18 cellular contexts compared by ENCODE assay signal in genomic region chr2:237309011-237309410, GRCh38.
DNase-seq lines count a peak whose midpoint lies in the region; ATAC-seq and TF ChIP-seq lines count a peak whose summit lies in the region.
"Had no signal": no experiment of that assay in that cellular context is flagged by ENCODE, and none has a peak within 500 bp of the region (broad histone marks: within the 10 kb centered on the region; RNA-seq: fewer than 3 reads in every experiment).

No MANE protein-coding gene starts in this region.

- no peak for TF ChIP-seq CTCF in esophagus squamous epithelium (IDR thresholded peaks at IDR 0.05)
- no peak for TF ChIP-seq CTCF in suprapubic skin (IDR thresholded peaks at IDR 0.05)
- no peak for TF ChIP-seq CTCF in hepatocyte (IDR thresholded peaks at IDR 0.05; ENCODE audit: poor library complexity)
- TF ChIP-seq CTCF in GM13977 (IDR thresholded peaks at IDR 0.05; ENCODE audit: extremely low read depth, insufficient read depth, missing control alignments) = no peak

- H3K4me3 ChIP-seq in esophagus squamous epithelium (no peak overlapping the region), suprapubic skin (no peak overlapping the region), H7 (ENCODE audit: insufficient read depth, low read depth, low read length) (no peak overlapping the region), hepatocyte (no peak overlapping the region)
- H3K4me3 ChIP-seq: cardiac muscle cell, HAP-1 had no signal

- H4K20me1 ChIP-seq in hepatocyte (ENCODE audit: insufficient read depth, poor library complexity, severe bottlenecking) = no peaks in the 10 kb centered on the region

- DNase-seq in LHCN-M2 (ENCODE audit: low read depth) = peak; percentile 68
- no peak for DNase-seq in esophagus squamous epithelium (lab: John Stamatoyannopoulos, UW)
- peak; percentile 89 for DNase-seq in myocyte (ENCODE audit: low read depth)
- no peak for DNase-seq in suprapubic skin (ENCODE audit: low spot score in 2 of 2)
- DNase-seq in H7 = no peak
- no peak for DNase-seq in hepatocyte (ENCODE audit: low spot score)
- DNase-seq in GM13977 (ENCODE audit: low spot score) = no peak
- DNase-seq: activated CD8-positive, alpha-beta T cell treated with anti-CD3 and anti-CD28 coated beads for 36 hours; activated T-cell treated with anti-CD3 and anti-CD28 coated beads, Interleukin-2, amount 50 U/mL, for 72 hours; effector CD8-positive, alpha-beta T cell; naive thymus-derived CD8-positive, alpha-beta T cell; NCI-H1436; RPMI8226; stimulated activated naive CD8-positive, alpha-beta T cell treated with anti-CD3 and anti-CD28 coated beads, Interleukin-15, Interleukin-2, amounts not matched to agents 100 U/mL and 50 U/mL, for 24 hours had no signal

- TF ChIP-seq POLR2A in esophagus squamous epithelium (IDR thresholded peaks at IDR 0.05) (no peak), suprapubic skin (IDR thresholded peaks at IDR 0.05) (no peak)

- in situ Hi-C loops in GM13977 (cut with MboI; ENCODE audit: low pct_unique_long_range_greater_than_20kb, low sequenced_read_pairs, unreplicated experiment) = no loop called here

- H3K9me3 ChIP-seq in esophagus squamous epithelium = no peaks in the 10 kb centered on the region
- H3K9me3 ChIP-seq in suprapubic skin = no peaks in the 10 kb centered on the region
- no peaks in the 10 kb centered on the region for H3K9me3 ChIP-seq in hepatocyte (ENCODE audit: low read depth)
- H3K9me3 ChIP-seq: HAP-1 had no signal

- no peak overlapping the region for H2AFZ ChIP-seq in hepatocyte

- H3K27me3 ChIP-seq in esophagus squamous epithelium (peaks cover 0 to 5% (median 0%) of the 10 kb centered on the region in 4 donors), suprapubic skin (no peaks in the 10 kb centered on the region), H7 (ENCODE audit: control insufficient read depth, insufficient read depth, low read length) (no peaks in the 10 kb centered on the region), hepatocyte (no peaks in the 10 kb centered on the region)
- H3K27me3 ChIP-seq: cardiac muscle cell had no signal

- ATAC-seq in HG02973 (IDR thresholded peaks at IDR 0.05; ENCODE audit: unreplicated experiment) = no peak
- ATAC-seq: activated CD8-positive, alpha-beta T cell treated with anti-CD3 and anti-CD28 coated beads for 36 hours; activated T-cell treated with anti-CD3 and anti-CD28 coated beads, Interleukin-2, amount 50 U/mL, for 72 hours; naive thymus-derived CD8-positive, alpha-beta T cell; stimulated activated naive CD8-positive, alpha-beta T cell treated with anti-CD3 and anti-CD28 coated beads, Interleukin-15, Interleukin-2, amounts not matched to agents 100 U/mL and 50 U/mL, for 24 hours had no signal

- H3K9me2 ChIP-seq in hepatocyte (replicated peaks; ENCODE audit: insufficient read depth) = no peaks in the 10 kb centered on the region

- peak overlapping the region in 3 of 4 donors; percentile 71 to 86 (median 74) for H3K27ac ChIP-seq in esophagus squamous epithelium
- peak overlapping the region; percentile 57 for H3K27ac ChIP-seq in suprapubic skin
- H3K27ac ChIP-seq in hepatocyte = no peak overlapping the region
- H3K27ac ChIP-seq: cardiac muscle cell, VCaP had no signal

- H3K4me1 ChIP-seq in esophagus squamous epithelium (peaks cover 0 to 18% (median 7%) of the 10 kb centered on the region in 3 donors), suprapubic skin (peaks cover 11% of the 10 kb centered on the region), hepatocyte (ENCODE audit: insufficient read depth) (no peaks in the 10 kb centered on the region)
- H3K4me1 ChIP-seq: HAP-1 had no signal

- H3K36me3 ChIP-seq in esophagus squamous epithelium (no peaks in the 10 kb centered on the region), suprapubic skin (no peaks in the 10 kb centered on the region), H7 (replicated peaks; ENCODE audit: control insufficient read depth, insufficient read depth, low read length) (no peaks in the 10 kb centered on the region), hepatocyte (replicated peaks; ENCODE audit: insufficient read depth, low read depth) (no peaks in the 10 kb centered on the region)
- H3K36me3 ChIP-seq: cardiac muscle cell, HAP-1 had no signal

- no peak overlapping the region for H3K4me2 ChIP-seq in hepatocyte

- 54 to 85% methylated on average over 3 of the region's 3 CpGs for WGBS in esophagus squamous epithelium, 2 donors
- WGBS in suprapubic skin = 77% methylated on average over 3 of the region's 3 CpGs
- 93% methylated on average over 3 of the region's 3 CpGs for WGBS in hepatocyte (ENCODE audit: low lambda C conversion rate, missing lambda C conversion rate)

- no peak for TF ChIP-seq EP300 in suprapubic skin (IDR thresholded peaks at IDR 0.05)

- intact Hi-C loops in esophagus squamous epithelium (cut with DNase I) = no loop called here

- no peaks in the 10 kb centered on the region for H3K79me2 ChIP-seq in hepatocyte

Comparison
In these comparisons a context has a peak if more than half of its experiments do, and no peak if none do; other contexts are left out.
1. DNase-seq: peak in LHCN-M2 (single experiment) and myocyte (single experiment); none in esophagus squamous epithelium (single experiment), suprapubic skin (0 of 2), H7 (single experiment), hepatocyte (single experiment) and GM13977 (single experiment).